Comparison of ENCODE assay signal across 18 cellular contexts in genomic region chr5:160556886-160557285, GRCh38.
A peak's percentile ranks its signal among the peaks of the same experiment; 100 is the strongest.
DNase-seq lines count a peak whose midpoint lies in the region; ATAC-seq and TF ChIP-seq lines count a peak whose summit lies in the region.
"Had no signal": no experiment of that assay in that cellular context is flagged by ENCODE, and none has a peak within 500 bp of the region (broad histone marks: within the 10 kb centered on the region; RNA-seq: fewer than 3 reads in every experiment).

No MANE protein-coding gene starts in this region.

- intact Hi-C loops in aorta (cut with DNase I) = no loop called here

- no peaks in the 10 kb centered on the region for H3K36me3 ChIP-seq in aorta (ENCODE audit: control insufficient read depth in 1 of 2, insufficient read depth in 2 of 2, low read length in 1 of 2)
- H3K36me3 ChIP-seq: neutrophil, SJCRH30 had no signal

- H3K4me1 ChIP-seq in aorta (ENCODE audit: control insufficient read depth in 1 of 2, insufficient read depth in 2 of 2, low read length in 2 of 2) = no peaks in the 10 kb centered on the region
- H3K4me1 ChIP-seq: SJCRH30 had no signal

- DNase-seq in AG10803 (ENCODE audit: low read depth) (peak; percentile 48), M059J (ENCODE audit: low read depth) (peak; percentile 87), epithelial cell of proximal tubule (ENCODE audit: low read depth) (peak; percentile 59), neural crest cell (ENCODE audit: low read depth, low spot score) (no peak), SKM-1 (lab: John Stamatoyannopoulos, UW; ENCODE audit: unreplicated experiment) (no peak), NCI-H2171 treated with DMSO at 0.1 percent for 48 hours (lab: John Stamatoyannopoulos, UW) (no peak), aorta (no peak)
- DNase-seq: activated CD4-positive, alpha-beta memory T cell treated with anti-CD3 and anti-CD28 coated beads, Interleukin-2, amount 10 ng/mL, durations not matched to agents 7 days and 5 days; activated naive CD4-positive, alpha-beta T cell treated with anti-CD3 and anti-CD28 coated beads, Interleukin-2, amount 10 ng/mL, durations not matched to agents 7 days and 5 days; DMS79; NCI-H2171; SJCRH30; stimulated activated CD4-positive, alpha-beta T cell treated with anti-CD3 and anti-CD28 coated beads, Interleukin-12 subunit alpha, Interleukin-12 subunit beta, amount 100 ng/mL, for 4 hours had no signal

- H3K27me3 ChIP-seq in aorta (ENCODE audit: control insufficient read depth in 1 of 2, insufficient read depth in 2 of 2, low read length in 1 of 2) = no peaks in the 10 kb centered on the region
- H3K27me3 ChIP-seq: neutrophil had no signal

- 67 to 74% methylated on average over 4 of the region's 4 CpGs for WGBS in aorta, 2 donors

- H3K27me3 Mint-ChIP-seq in neural crest cell (ENCODE audit: low read depth) = peaks cover under 1% of the 10 kb centered on the region
- H3K27me3 Mint-ChIP-seq: activated CD4-positive, alpha-beta memory T cell treated with anti-CD3 and anti-CD28 coated beads, Interleukin-2, amount 10 ng/mL, durations not matched to agents 7 days and 5 days; activated naive CD4-positive, alpha-beta T cell treated with anti-CD3 and anti-CD28 coated beads, Interleukin-2, amount 10 ng/mL, durations not matched to agents 7 days and 5 days had no signal

- H3K9me3 Mint-ChIP-seq in neural crest cell = no peaks in the 10 kb centered on the region
- H3K9me3 Mint-ChIP-seq: activated CD4-positive, alpha-beta memory T cell treated with anti-CD3 and anti-CD28 coated beads, Interleukin-2, amount 10 ng/mL, durations not matched to agents 7 days and 5 days; activated naive CD4-positive, alpha-beta T cell treated with anti-CD3 and anti-CD28 coated beads, Interleukin-2, amount 10 ng/mL, durations not matched to agents 7 days and 5 days; T-helper 1 cell treated with Interleukin-12 subunit alpha and Interleukin-12 subunit beta and Interleukin-4 antibody, amounts not matched to agents 30 μg/mL and 1 μg/mL, for 36 hours had no signal

- no peak overlapping the region for H3K27ac ChIP-seq in aorta (ENCODE audit: low read depth in 1 of 2, low read length in 2 of 2)
- H3K27ac ChIP-seq: coronary artery, neutrophil, SJCRH30 had no signal

- ATAC-seq in GM19351 (IDR thresholded peaks at IDR 0.05; ENCODE audit: unreplicated experiment) (no peak), aorta (ENCODE audit: low FRiP score) (no peak)
- ATAC-seq: left lobe of liver had no signal

- H3K27ac Mint-ChIP-seq in neural crest cell (ENCODE audit: unreplicated experiment) = peak overlapping the region; percentile 78
- H3K27ac Mint-ChIP-seq: activated CD4-positive, alpha-beta memory T cell treated with anti-CD3 and anti-CD28 coated beads, Interleukin-2, amount 10 ng/mL, durations not matched to agents 7 days and 5 days; activated naive CD4-positive, alpha-beta T cell treated with anti-CD3 and anti-CD28 coated beads, Interleukin-2, amount 10 ng/mL, durations not matched to agents 7 days and 5 days; T-helper 1 cell treated with Interleukin-12 subunit alpha and Interleukin-12 subunit beta and Interleukin-4 antibody, amounts not matched to agents 30 μg/mL and 1 μg/mL, for 36 hours had no signal

- no peaks in the 10 kb centered on the region for H3K4me1 Mint-ChIP-seq in neural crest cell
- H3K4me1 Mint-ChIP-seq: activated CD4-positive, alpha-beta memory T cell treated with anti-CD3 and anti-CD28 coated beads, Interleukin-2, amount 10 ng/mL, durations not matched to agents 7 days and 5 days; activated naive CD4-positive, alpha-beta T cell treated with anti-CD3 and anti-CD28 coated beads, Interleukin-2, amount 10 ng/mL, durations not matched to agents 7 days and 5 days had no signal

- no peak overlapping the region for H3K4me3 Mint-ChIP-seq in neural crest cell
- H3K4me3 Mint-ChIP-seq: activated CD4-positive, alpha-beta memory T cell treated with anti-CD3 and anti-CD28 coated beads, Interleukin-2, amount 10 ng/mL, durations not matched to agents 7 days and 5 days; activated naive CD4-positive, alpha-beta T cell treated with anti-CD3 and anti-CD28 coated beads, Interleukin-2, amount 10 ng/mL, durations not matched to agents 7 days and 5 days; T-helper 1 cell treated with Interleukin-12 subunit alpha and Interleukin-12 subunit beta and Interleukin-4 antibody, amounts not matched to agents 30 μg/mL and 1 μg/mL, for 36 hours had no signal

- TF ChIP-seq CTCF in AG10803 (conservative IDR thresholded peaks at IDR 0.05; ENCODE audit: low read length) = no peak
- no peak for TF ChIP-seq CTCF in epithelial cell of proximal tubule (conservative IDR thresholded peaks at IDR 0.05; ENCODE audit: low read depth, low read length)
- TF ChIP-seq CTCF in neural crest cell (conservative IDR thresholded peaks at IDR 0.05) = no peak

- no peaks in the 10 kb centered on the region for H3K36me3 Mint-ChIP-seq in neural crest cell (ENCODE audit: low read depth)
- H3K36me3 Mint-ChIP-seq: activated naive CD4-positive, alpha-beta T cell treated with anti-CD3 and anti-CD28 coated beads, Interleukin-2, amount 10 ng/mL, durations not matched to agents 7 days and 5 days had no signal

- no peaks in the 10 kb centered on the region for H3K9me3 ChIP-seq in aorta (ENCODE audit: control insufficient read depth, low read length)
- H3K9me3 ChIP-seq: neutrophil, SJCRH30 had no signal

- no peak overlapping the region for H3K4me3 ChIP-seq in AG10803 (ENCODE audit: low read length)
- no peak overlapping the region for H3K4me3 ChIP-seq in epithelial cell of proximal tubule (ENCODE audit: low read depth, low read length)
- H3K4me3 ChIP-seq in aorta (ENCODE audit: low read length in 2 of 2) = no peak overlapping the region
- H3K4me3 ChIP-seq: coronary artery, SJCRH30 had no signal

Comparison
In these comparisons a context has a peak if more than half of its experiments do, and no peak if none do; other contexts are left out.
1. DNase-seq: peak in AG10803 (single experiment), M059J (single experiment) and epithelial cell of proximal tubule (single experiment); none in neural crest cell (single experiment), SKM-1 (single experiment), NCI-H2171 treated with DMSO at 0.1 percent for 48 hours (single experiment) and aorta (0 of 2).